Comparison of ENCODE assay signal across 20 cellular contexts in the genomic region with DNA sequence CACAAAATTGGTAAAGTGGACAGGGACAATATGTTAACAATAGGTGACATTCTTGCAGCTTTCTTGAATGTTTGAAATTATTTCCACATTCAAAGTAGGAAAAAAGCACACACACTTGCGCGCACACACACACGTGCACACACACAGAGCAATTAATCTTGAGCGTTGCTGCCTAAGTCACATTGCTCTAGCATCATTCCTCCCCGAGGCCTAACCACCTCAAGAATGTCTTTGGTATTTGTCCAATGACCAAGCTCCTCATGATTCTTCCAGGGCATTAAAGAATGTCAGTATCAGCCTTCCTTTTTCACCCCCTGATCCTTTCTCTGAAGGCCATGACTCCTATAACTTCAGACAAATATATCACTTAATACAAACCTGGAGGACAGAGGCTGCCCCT.
A peak's percentile ranks its signal among the peaks of the same experiment; 100 is the strongest.
DNase-seq lines count a peak whose midpoint lies in the region; ATAC-seq, FAIRE-seq and TF ChIP-seq lines count a peak whose summit lies in the region.
"Had no signal": no experiment of that assay in that cellular context is flagged by ENCODE, and none has a peak within 500 bp of the region (broad histone marks: within the 10 kb centered on the region; RNA-seq: fewer than 3 reads in every experiment).

No MANE protein-coding gene starts in this region.

- no peak for TF ChIP-seq POLR2A in esophagus muscularis mucosa (IDR thresholded peaks at IDR 0.05; ENCODE audit: low read depth)

- no peak for ATAC-seq in lower lobe of right lung
- ATAC-seq: activated CD8-positive, alpha-beta memory T cell treated with anti-CD3 and anti-CD28 coated beads, Interleukin-2, amount 10 ng/mL, durations not matched to agents 7 days and 5 days; activated naive CD8-positive, alpha-beta T cell treated with anti-CD3 and anti-CD28 coated beads, Interleukin-2, amount 50 U/mL, for 24 hours; foreskin keratinocyte had no signal

- TF ChIP-seq EP300 in esophagus muscularis mucosa (IDR thresholded peaks at IDR 0.05) = no peak

- no peak for TF ChIP-seq CTCF in esophagus muscularis mucosa (IDR thresholded peaks at IDR 0.05)
- no peak for TF ChIP-seq CTCF in lower lobe of right lung (IDR thresholded peaks at IDR 0.05)

- no peak for FAIRE-seq in GM19239 (lab: Jason Lieb, UNC)
- FAIRE-seq: kidney had no signal

- H3K27ac ChIP-seq in esophagus muscularis mucosa (replicated peaks in 1 of 4) (no peak overlapping the region), lower lobe of right lung (no peak overlapping the region)
- H3K27ac ChIP-seq: BLaER1, foreskin keratinocyte, Peyer's patch, SK-N-MC, skin epidermis had no signal

- WGBS in esophagus muscularis mucosa = 83% methylated on average over 5 of the region's 5 CpGs

- peak; percentile 88 for DNase-seq in EH (ENCODE audit: low read depth)
- DNase-seq in RPMI7951 (ENCODE audit: low read depth) = peak; percentile 47
- peak; percentile 50 for DNase-seq in fibroblast of gingiva (ENCODE audit: low read depth)
- peak; percentile 11 for DNase-seq in non-pigmented ciliary epithelial cell (ENCODE audit: low read depth)
- no peak for DNase-seq in esophagus muscularis mucosa (ENCODE audit: extremely low spot score)
- no peak for DNase-seq in lower lobe of right lung
- no peak for DNase-seq in activated naive CD4-positive, alpha-beta T cell (lab: John Stamatoyannopoulos, UW)
- no peak for DNase-seq in GM19239 (ENCODE audit: insufficient read length, low spot score)
- DNase-seq: activated CD8-positive, alpha-beta memory T cell treated with anti-CD3 and anti-CD28 coated beads, Interleukin-2, amount 10 ng/mL, durations not matched to agents 7 days and 5 days; activated naive CD8-positive, alpha-beta T cell treated with anti-CD3 and anti-CD28 coated beads, Interleukin-2, amount 50 U/mL, for 24 hours; Calu3; effector memory CD4-positive, alpha-beta T cell; foreskin keratinocyte; kidney; NCI-H1436 treated with DMSO at 0.1 percent for 48 hours; Peyer's patch; T1000 had no signal

- H3K4me3 ChIP-seq in esophagus muscularis mucosa (no peak overlapping the region), lower lobe of right lung (no peak overlapping the region)
- H3K4me3 ChIP-seq: BLaER1, Peyer's patch, SK-N-MC, skin epidermis had no signal

- H3K4me1 ChIP-seq in esophagus muscularis mucosa (no peaks in the 10 kb centered on the region), lower lobe of right lung (no peaks in the 10 kb centered on the region)
- H3K4me1 ChIP-seq: BLaER1, foreskin keratinocyte, Peyer's patch had no signal

- H3K9me3 ChIP-seq in esophagus muscularis mucosa (no peaks in the 10 kb centered on the region), lower lobe of right lung (no peaks in the 10 kb centered on the region)
- H3K9me3 ChIP-seq: Peyer's patch had no signal

- H3K27me3 ChIP-seq in esophagus muscularis mucosa (no peaks in the 10 kb centered on the region), lower lobe of right lung (ENCODE audit: low read depth) (no peaks in the 10 kb centered on the region)
- H3K27me3 ChIP-seq: BLaER1, Peyer's patch had no signal

- no peaks in the 10 kb centered on the region for H3K36me3 ChIP-seq in esophagus muscularis mucosa
- no peaks in the 10 kb centered on the region for H3K36me3 ChIP-seq in lower lobe of right lung
- H3K36me3 ChIP-seq: BLaER1, Peyer's patch had no signal

- intact Hi-C loops in esophagus muscularis mucosa (cut with DNase I) = no loop called here
- intact Hi-C loops in lower lobe of right lung (cut with DNase I) = no loop called here

Comparison
In these comparisons a context has a peak if more than half of its experiments do, and no peak if none do; other contexts are left out.
1. DNase-seq: peak in EH (single experiment), RPMI7951 (single experiment), fibroblast of gingiva (single experiment) and non-pigmented ciliary epithelial cell (single experiment); none in esophagus muscularis mucosa (single experiment), lower lobe of right lung (single experiment), activated naive CD4-positive, alpha-beta T cell (0 of 4) and GM19239 (single experiment).